Comparison of ENCODE assay signal across 33 cellular contexts in genomic region chr9:13131991-13132390, GRCh38.
"Had no signal": no experiment of that assay in that cellular context is flagged by ENCODE, and none has a peak within 500 bp of the region (broad histone marks: within the 10 kb centered on the region; RNA-seq: fewer than 3 reads in every experiment).

No MANE protein-coding gene starts in this region.

- DNase-seq: activated B cell treated with CpG ODN at 0.5 μM for 24 hours; activated CD4-positive, alpha-beta memory T cell treated with anti-CD3 and anti-CD28 coated beads for 36 hours; activated CD4-positive, alpha-beta T cell treated with anti-CD3 and anti-CD28 coated beads for 4 hours; activated CD4-positive, alpha-beta T cell treated with anti-CD3 and anti-CD28 coated beads, Interleukin-2, amount 10 ng/mL, durations not matched to agents 24 days and 14 days; activated CD4-positive, alpha-beta T cell treated with anti-CD3 and anti-CD28 coated beads, Interleukin-2, amount 50 U/mL, for 1 hour; activated CD4-positive, alpha-beta T cell treated with anti-CD3 and anti-CD28 coated beads, Interleukin-2, amount 50 U/mL, for 4 hours; activated CD4-positive, CD25-positive, alpha-beta regulatory T cell treated with anti-CD3 and anti-CD28 coated beads, Interleukin-2, amount 50 U/mL, for 72 hours; activated CD8-positive, alpha-beta memory T cell treated with anti-CD3 and anti-CD28 coated beads for 24 hours; activated CD8-positive, alpha-beta memory T cell treated with anti-CD3 and anti-CD28 coated beads, Interleukin-2, amount 10 ng/mL, durations not matched to agents 7 days and 5 days; activated CD8-positive, alpha-beta memory T cell treated with anti-CD3 and anti-CD28 coated beads, Interleukin-2, amount 50 U/mL, for 48 hours; activated CD8-positive, alpha-beta T cell treated with anti-CD3 and anti-CD28 coated beads, Interleukin-2, amount 10 ng/mL, durations not matched to agents 7 days and 5 days; activated effector memory CD4-positive, alpha-beta T cell treated with Interleukin-2 at 50 U/mL for 16 hours; activated gamma-delta T cell; activated naive CD4-positive, alpha-beta T cell treated with anti-CD3 and anti-CD28 coated beads, Interleukin-2, amount 10 ng/mL, durations not matched to agents 7 days and 5 days; activated naive CD4-positive, alpha-beta T cell treated with Interleukin-2 at 50 U/mL for 16 hours; activated naive CD8-positive, alpha-beta T cell treated with anti-CD3 and anti-CD28 coated beads, Interleukin-2, amount 10 ng/mL, durations not matched to agents 7 days and 5 days; activated naive CD8-positive, alpha-beta T cell treated with anti-CD3 and anti-CD28 coated beads, Interleukin-2, amount 50 U/mL, for 24 hours; activated T-cell treated with anti-CD3 and anti-CD28 coated beads, Interleukin-2, amount 50 U/mL, for 24 hours; activated T-cell treated with anti-CD3 and anti-CD28 coated beads, Interleukin-2, amount 50 U/mL, for 48 hours; amygdala; anterior cingulate cortex; caudate nucleus; cerebellar nuclear complex; T-helper 1 cell; T-helper 2 cell; T-helper 9 cell had no signal

- ATAC-seq: activated CD8-positive, alpha-beta memory T cell treated with anti-CD3 and anti-CD28 coated beads, Interleukin-2, amount 10 ng/mL, durations not matched to agents 7 days and 5 days; activated CD8-positive, alpha-beta T cell treated with anti-CD3 and anti-CD28 coated beads, Interleukin-2, amount 10 ng/mL, durations not matched to agents 7 days and 5 days; activated naive CD8-positive, alpha-beta T cell treated with anti-CD3 and anti-CD28 coated beads, Interleukin-2, amount 50 U/mL, for 24 hours had no signal

- H3K9me3 Mint-ChIP-seq: activated B cell treated with CpG ODN at 0.5 μM for 24 hours; activated CD4-positive, alpha-beta T cell treated with anti-CD3 and anti-CD28 coated beads, Interleukin-2, amount 10 ng/mL, durations not matched to agents 24 days and 14 days; activated naive CD4-positive, alpha-beta T cell treated with anti-CD3 and anti-CD28 coated beads, Interleukin-2, amount 10 ng/mL, durations not matched to agents 7 days and 5 days; brain had no signal

- H3K4me1 Mint-ChIP-seq: activated B cell treated with CpG ODN at 0.5 μM for 24 hours; activated CD4-positive, alpha-beta T cell treated with anti-CD3 and anti-CD28 coated beads, Interleukin-2, amount 10 ng/mL, durations not matched to agents 24 days and 14 days; activated CD8-positive, alpha-beta memory T cell treated with anti-CD3 and anti-CD28 coated beads, Interleukin-2, amount 10 ng/mL, durations not matched to agents 7 days and 5 days; activated naive CD4-positive, alpha-beta T cell treated with anti-CD3 and anti-CD28 coated beads, Interleukin-2, amount 10 ng/mL, durations not matched to agents 7 days and 5 days; activated naive CD4-positive, alpha-beta T cell treated with anti-CD3 and anti-CD28 coated beads, Interleukin-2, amount 50 U/mL, for 24 hours; activated naive CD8-positive, alpha-beta T cell treated with anti-CD3 and anti-CD28 coated beads, Interleukin-2, amount 10 ng/mL, durations not matched to agents 7 days and 5 days; activated naive CD8-positive, alpha-beta T cell treated with anti-CD3 and anti-CD28 coated beads, Interleukin-2, amount 50 U/mL, for 24 hours; central memory CD8-positive, alpha-beta T cell had no signal

- H3K4me3 Mint-ChIP-seq: activated B cell treated with CpG ODN at 0.5 μM for 24 hours; activated CD4-positive, alpha-beta memory T cell treated with anti-CD3 and anti-CD28 coated beads for 36 hours; activated CD4-positive, alpha-beta T cell treated with anti-CD3 and anti-CD28 coated beads, Interleukin-2, amount 10 ng/mL, durations not matched to agents 24 days and 14 days; activated CD8-positive, alpha-beta memory T cell treated with anti-CD3 and anti-CD28 coated beads, Interleukin-2, amount 10 ng/mL, durations not matched to agents 7 days and 5 days; activated CD8-positive, alpha-beta T cell treated with anti-CD3 and anti-CD28 coated beads, Interleukin-2, amount 10 ng/mL, durations not matched to agents 7 days and 5 days; activated naive CD4-positive, alpha-beta T cell treated with anti-CD3 and anti-CD28 coated beads, Interleukin-2, amount 10 ng/mL, durations not matched to agents 7 days and 5 days; activated naive CD4-positive, alpha-beta T cell treated with anti-CD3 and anti-CD28 coated beads, Interleukin-2, amount 50 U/mL, for 24 hours; activated naive CD8-positive, alpha-beta T cell; activated naive CD8-positive, alpha-beta T cell treated with anti-CD3 and anti-CD28 coated beads, Interleukin-2, amount 10 ng/mL, durations not matched to agents 7 days and 5 days; activated naive CD8-positive, alpha-beta T cell treated with anti-CD3 and anti-CD28 coated beads, Interleukin-2, amount 50 U/mL, for 24 hours; activated T-cell treated with anti-CD3 and anti-CD28 coated beads, Interleukin-2, amount 50 U/mL, for 24 hours; brain; central memory CD8-positive, alpha-beta T cell; T-helper 1 cell treated with Interleukin-12 subunit alpha and Interleukin-12 subunit beta and Interleukin-4 antibody, amounts not matched to agents 30 μg/mL and 1 μg/mL, for 36 hours; T-helper 2 cell treated with Interferon-gamma antibody and Interleukin-4, amounts not matched to agents 5 μg/mL and 100 μg/mL, for 36 hours had no signal

- H3K36me3 Mint-ChIP-seq: activated CD4-positive, alpha-beta memory T cell treated with anti-CD3 and anti-CD28 coated beads for 36 hours; activated CD8-positive, alpha-beta memory T cell treated with anti-CD3 and anti-CD28 coated beads, Interleukin-2, amount 10 ng/mL, durations not matched to agents 7 days and 5 days; activated naive CD4-positive, alpha-beta T cell treated with anti-CD3 and anti-CD28 coated beads, Interleukin-2, amount 10 ng/mL, durations not matched to agents 7 days and 5 days; activated naive CD4-positive, alpha-beta T cell treated with anti-CD3 and anti-CD28 coated beads, Interleukin-2, amount 50 U/mL, for 24 hours; activated naive CD8-positive, alpha-beta T cell; activated naive CD8-positive, alpha-beta T cell treated with anti-CD3 and anti-CD28 coated beads, Interleukin-2, amount 10 ng/mL, durations not matched to agents 7 days and 5 days had no signal

- H3K27ac Mint-ChIP-seq: activated B cell treated with CpG ODN at 0.5 μM for 24 hours; activated CD4-positive, alpha-beta memory T cell treated with anti-CD3 and anti-CD28 coated beads for 36 hours; activated CD4-positive, alpha-beta T cell treated with anti-CD3 and anti-CD28 coated beads, Interleukin-2, amount 10 ng/mL, durations not matched to agents 24 days and 14 days; activated CD8-positive, alpha-beta memory T cell treated with anti-CD3 and anti-CD28 coated beads, Interleukin-2, amount 10 ng/mL, durations not matched to agents 7 days and 5 days; activated CD8-positive, alpha-beta T cell treated with anti-CD3 and anti-CD28 coated beads, Interleukin-2, amount 10 ng/mL, durations not matched to agents 7 days and 5 days; activated naive CD4-positive, alpha-beta T cell treated with anti-CD3 and anti-CD28 coated beads, Interleukin-2, amount 10 ng/mL, durations not matched to agents 7 days and 5 days; activated naive CD4-positive, alpha-beta T cell treated with anti-CD3 and anti-CD28 coated beads, Interleukin-2, amount 50 U/mL, for 24 hours; activated naive CD8-positive, alpha-beta T cell; activated naive CD8-positive, alpha-beta T cell treated with anti-CD3 and anti-CD28 coated beads, Interleukin-2, amount 10 ng/mL, durations not matched to agents 7 days and 5 days; activated naive CD8-positive, alpha-beta T cell treated with anti-CD3 and anti-CD28 coated beads, Interleukin-2, amount 50 U/mL, for 24 hours; activated T-cell treated with anti-CD3 and anti-CD28 coated beads, Interleukin-2, amount 50 U/mL, for 24 hours; activated T-helper 2 cell treated with anti-CD3 and anti-CD28 coated beads, Interferon-gamma antibody, Interleukin-2, Interleukin-4, amounts not matched to agents 10 μg/mL and 5 μg/mL and 100 μg/mL, durations not matched to agents 14 hours and 24 hours and 36 hours; T-helper 1 cell treated with Interleukin-12 subunit alpha and Interleukin-12 subunit beta and Interleukin-4 antibody, amounts not matched to agents 30 μg/mL and 1 μg/mL, for 36 hours; T-helper 2 cell treated with Interferon-gamma antibody and Interleukin-4, amounts not matched to agents 5 μg/mL and 100 μg/mL, for 36 hours had no signal

- H3K27me3 Mint-ChIP-seq: activated B cell treated with CpG ODN at 0.5 μM for 24 hours; activated CD4-positive, alpha-beta memory T cell treated with anti-CD3 and anti-CD28 coated beads for 36 hours; activated CD4-positive, alpha-beta T cell treated with anti-CD3 and anti-CD28 coated beads, Interleukin-2, amount 10 ng/mL, durations not matched to agents 24 days and 14 days; activated CD8-positive, alpha-beta memory T cell treated with anti-CD3 and anti-CD28 coated beads, Interleukin-2, amount 10 ng/mL, durations not matched to agents 7 days and 5 days; activated naive CD4-positive, alpha-beta T cell treated with anti-CD3 and anti-CD28 coated beads, Interleukin-2, amount 10 ng/mL, durations not matched to agents 7 days and 5 days; activated naive CD4-positive, alpha-beta T cell treated with anti-CD3 and anti-CD28 coated beads, Interleukin-2, amount 50 U/mL, for 24 hours; activated naive CD8-positive, alpha-beta T cell; activated naive CD8-positive, alpha-beta T cell treated with anti-CD3 and anti-CD28 coated beads, Interleukin-2, amount 10 ng/mL, durations not matched to agents 7 days and 5 days; activated naive CD8-positive, alpha-beta T cell treated with anti-CD3 and anti-CD28 coated beads, Interleukin-2, amount 50 U/mL, for 24 hours; activated T-cell treated with anti-CD3 and anti-CD28 coated beads, Interleukin-2, amount 50 U/mL, for 24 hours; brain; central memory CD8-positive, alpha-beta T cell had no signal
